8 cellular contexts compared by ENCODE assay signal in the genomic region with DNA sequence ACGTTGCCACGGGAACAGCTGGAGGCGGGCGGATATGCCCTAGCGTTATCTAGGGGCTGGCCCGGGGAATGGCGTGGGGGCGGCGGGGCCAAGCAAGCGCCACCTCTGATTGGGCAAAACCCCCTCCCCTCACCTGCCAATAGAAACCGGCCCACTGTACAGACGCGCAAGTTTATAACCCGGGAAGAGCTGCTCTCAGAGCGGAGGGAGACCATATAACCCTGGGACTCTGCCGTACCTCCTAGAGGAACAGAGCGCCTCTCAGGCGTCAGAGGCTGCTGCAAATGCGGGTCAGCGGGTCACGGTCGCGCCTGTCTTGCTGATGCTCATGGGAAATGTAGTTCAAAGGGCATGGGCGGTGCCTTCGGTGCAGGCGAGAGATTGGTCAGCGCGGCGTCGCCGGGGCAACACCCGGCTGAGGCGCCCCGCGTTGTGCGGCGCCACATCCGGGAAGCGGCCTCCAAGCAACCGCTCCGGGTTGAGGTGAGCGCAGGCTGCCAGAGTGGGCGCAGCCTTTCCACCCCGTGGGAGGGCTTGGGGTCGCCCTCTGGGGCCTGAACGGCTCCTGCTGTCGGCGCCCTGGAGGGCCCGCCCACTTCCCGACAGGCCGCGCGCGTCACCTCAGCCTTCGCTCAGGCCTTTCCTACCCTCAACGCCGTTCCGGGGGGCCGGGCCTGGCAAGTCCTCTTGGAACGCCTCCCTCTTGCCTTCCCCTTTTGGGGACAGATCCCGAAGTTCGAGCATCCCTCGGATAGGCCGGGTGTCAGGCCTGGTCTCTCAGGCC. TPM values are rescaled to one million over a fixed set of nuclear protein-coding genes. Genes with fewer than 3 reads are reported as not detected.
DNase-seq lines count a peak whose midpoint lies in the region; ATAC-seq and TF ChIP-seq lines count a peak whose summit lies in the region.

A gene (plus strand): TSS at position 639 of the 784 bp plus-strand sequence. CDS start 867 bp downstream, outside the sequence.

- H3K27ac Mint-ChIP-seq in CD4-positive, alpha-beta T cell = peak within 1 kb of the TSS; percentile 95
- peak within 1 kb of the TSS; percentile 99 for H3K27ac Mint-ChIP-seq in activated CD4-positive, alpha-beta memory T cell treated with anti-CD3 and anti-CD28 coated beads for 36 hours

- POLR2A ChIA-PET in CD4-positive, alpha-beta T cell (lab: Charles Lee) = interaction anchor here (0.7 to 1.6 kb wide), 10 partner anchors 9 to 767 kb away, joined by 3 to 5 read pairs (median 4); a partner anchor contains a TSS
- POLR2A ChIA-PET in activated CD4-positive, alpha-beta memory T cell treated with anti-CD3 and anti-CD28 coated beads for 36 hours (lab: Charles Lee) = interaction anchor here (1.1 to 3.0 kb wide), 4 partner anchors 10 to 43 kb away, joined by 4 to 11 read pairs (median 4); a partner anchor contains a TSS

- no peaks in the 10 kb centered on the region for H3K27me3 Mint-ChIP-seq in CD4-positive, alpha-beta T cell
- no peaks in the 10 kb centered on the region for H3K27me3 Mint-ChIP-seq in activated CD4-positive, alpha-beta memory T cell treated with anti-CD3 and anti-CD28 coated beads for 36 hours

- H3K4me1 ChIP-seq in liver (ENCODE audit: control insufficient read depth in 4 of 4, insufficient read depth in 4 of 4, low read length in 3 of 4) = peaks cover 5 to 21% (median 15%) of the 10 kb centered on the region in 4 donors

- peak within 1 kb of the TSS; percentile 8 to 61 for H3K9ac ChIP-seq in liver (ENCODE audit: low read depth in 1 of 2, low read length in 2 of 2)

- intact Hi-C loops in CD4-positive, alpha-beta T cell (cut with DNase I, micrococcal nuclease) = loop anchor here (1.0 to 5.0 kb wide), 8 partner anchors 10 to 149 kb away; a partner anchor contains a TSS
- intact Hi-C loops in activated CD4-positive, alpha-beta memory T cell treated with anti-CD3 and anti-CD28 coated beads for 36 hours (cut with micrococcal nuclease) = loop anchor here (1.0 to 2.0 kb wide), 10 partner anchors 9 to 197 kb away; a partner anchor contains a TSS
- intact Hi-C loops in dorsolateral prefrontal cortex (cut with DNase I) = loop anchor here in 1 of 2 donors (2.0 kb wide), 1 partner anchor 43 kb away; a partner anchor contains a TSS

- no peaks in the 10 kb centered on the region for H3K9me3 Mint-ChIP-seq in CD4-positive, alpha-beta T cell
- no peaks in the 10 kb centered on the region for H3K9me3 Mint-ChIP-seq in activated CD4-positive, alpha-beta memory T cell treated with anti-CD3 and anti-CD28 coated beads for 36 hours

- H3K4me1 Mint-ChIP-seq in CD4-positive, alpha-beta T cell (ENCODE audit: low read depth) = peaks cover 23% of the 10 kb centered on the region
- peaks cover 16% of the 10 kb centered on the region for H3K4me1 Mint-ChIP-seq in activated CD4-positive, alpha-beta memory T cell treated with anti-CD3 and anti-CD28 coated beads for 36 hours (ENCODE audit: low read depth)

- H3K36me3 Mint-ChIP-seq in CD4-positive, alpha-beta T cell (ENCODE audit: low read depth) = peaks cover 21% of the 10 kb centered on the region
- peaks cover 12% of the 10 kb centered on the region for H3K36me3 Mint-ChIP-seq in activated CD4-positive, alpha-beta memory T cell treated with anti-CD3 and anti-CD28 coated beads for 36 hours

- TF ChIP-seq CTCF in CD4-positive, alpha-beta T cell (IDR thresholded peaks at IDR 0.05) = no peak
- TF ChIP-seq CTCF in dorsolateral prefrontal cortex (IDR thresholded peaks at IDR 0.05 in 54 of 56, conservative IDR thresholded peaks at IDR 0.05 in 2 of 56; ENCODE audit: low read depth in 1 of 56, partially characterized antibody in 56 of 56) (peak in 27 of 56 donors; percentile 2 to 49 (median 22)), liver (IDR thresholded peaks at IDR 0.05; ENCODE audit: low read depth, low read length, missing input control) (no peak)

- H3K4me3 ChIP-seq in dorsolateral prefrontal cortex (peak within 1 kb of the TSS; percentile 63 to 97 (median 78)), liver (ENCODE audit: low read depth in 1 of 3, low read length in 3 of 3) (peak within 1 kb of the TSS; percentile 62 to 78 (median 62))

- peak; percentile 90 to 95 (median 94) for DNase-seq in CD4-positive, alpha-beta T cell
- DNase-seq in NCI-H82 (lab: John Stamatoyannopoulos, UW) (peak; percentile 97), dorsolateral prefrontal cortex (peak; percentile 94 to 99 (median 98))
- DNase-seq in activated CD4-positive, alpha-beta memory T cell treated with anti-CD3 and anti-CD28 coated beads for 36 hours = peak; percentile 98
- peak; percentile 91 for DNase-seq in stimulated activated CD4-positive, alpha-beta T cell treated with anti-CD3 and anti-CD28 coated beads, Interleukin-4, amount 100 ng/mL, for 1 hour

- WGBS in liver = under 1% methylated on average over 64 of the region's 64 CpGs

- peak within 1 kb of the TSS; percentile 90 for H3K4me3 Mint-ChIP-seq in CD4-positive, alpha-beta T cell
- H3K4me3 Mint-ChIP-seq in activated CD4-positive, alpha-beta memory T cell treated with anti-CD3 and anti-CD28 coated beads for 36 hours = peak within 1 kb of the TSS; percentile 93

- peaks cover 0 to 20% (median 4%) of the 10 kb centered on the region in 4 donors for H3K36me3 ChIP-seq in liver (ENCODE audit: control insufficient read depth in 4 of 4, insufficient read depth in 3 of 4, low read depth in 1 of 4, low read length in 3 of 4)

- H3K27ac ChIP-seq in CD4-positive, alpha-beta T cell (ENCODE audit: low read depth, low read length) = peak within 1 kb of the TSS; percentile 76
- H3K27ac ChIP-seq in dorsolateral prefrontal cortex (peak within 1 kb of the TSS; percentile 57 to 98 (median 91)), liver (ENCODE audit: low read depth in 1 of 2, low read length in 2 of 2) (peak within 1 kb of the TSS; percentile 87 to 88)

- ATAC-seq in CD4-positive, alpha-beta T cell (ENCODE audit: poor library complexity) = peak; percentile 82
- peak; percentile 83 for ATAC-seq in GM19452 (IDR thresholded peaks at IDR 0.05; ENCODE audit: unreplicated experiment)
- ATAC-seq in HG03575 (IDR thresholded peaks at IDR 0.05; ENCODE audit: extremely low read depth, insufficient number of reproducible peaks, low FRiP score, unreplicated experiment) = peak; percentile 52

- no peaks in the 10 kb centered on the region for H3K27me3 ChIP-seq in CD4-positive, alpha-beta T cell (ENCODE audit: control insufficient read depth, insufficient read depth, low read length)
- H3K27me3 ChIP-seq in dorsolateral prefrontal cortex (no peaks in the 10 kb centered on the region), liver (ENCODE audit: control insufficient read depth in 4 of 4, insufficient read depth in 4 of 4, low read length in 3 of 4) (no peaks in the 10 kb centered on the region)

- peak in 1 of 2 donors; percentile 26 for TF ChIP-seq RAD21 in liver (IDR thresholded peaks at IDR 0.05)

- H3K9me3 ChIP-seq in CD4-positive, alpha-beta T cell (ENCODE audit: control insufficient read depth, low read length) = no peaks in the 10 kb centered on the region
- no peaks in the 10 kb centered on the region for H3K9me3 ChIP-seq in liver (ENCODE audit: control insufficient read depth in 4 of 4, low read length in 3 of 4)

- CTCF ChIA-PET in CD4-positive, alpha-beta T cell (lab: Charles Lee) = interaction anchor here (0.6 to 1.2 kb wide), 2 partner anchors 38 to 44 kb away, joined by 3 to 5 read pairs; a partner anchor contains a TSS
- CTCF ChIA-PET in activated CD4-positive, alpha-beta memory T cell treated with anti-CD3 and anti-CD28 coated beads for 36 hours (lab: Charles Lee) = interaction anchor here (0.7 to 2.6 kb wide), 4 partner anchors 38 to 257 kb away, joined by 3 to 12 read pairs (median 3); a partner anchor contains a TSS

TF ChIP-seq in liver, 16 proteins besides CTCF, POLR2A, EP300 and RAD21:
- TF ChIP-seq EGR1 (IDR thresholded peaks at IDR 0.05; ENCODE audit: low read depth in 2 of 2) = peak; percentile 15 to 77
- TF ChIP-seq FOXA1 (IDR thresholded peaks at IDR 0.05) = no peak
- TF ChIP-seq YY1 (IDR thresholded peaks at IDR 0.05) = peak; percentile 61
- TF ChIP-seq NR2F2 (IDR thresholded peaks at IDR 0.05) = peak; percentile 97
- TF ChIP-seq SP1 (IDR thresholded peaks at IDR 0.05) = peak; percentile 82
- TF ChIP-seq, protein P1, sequence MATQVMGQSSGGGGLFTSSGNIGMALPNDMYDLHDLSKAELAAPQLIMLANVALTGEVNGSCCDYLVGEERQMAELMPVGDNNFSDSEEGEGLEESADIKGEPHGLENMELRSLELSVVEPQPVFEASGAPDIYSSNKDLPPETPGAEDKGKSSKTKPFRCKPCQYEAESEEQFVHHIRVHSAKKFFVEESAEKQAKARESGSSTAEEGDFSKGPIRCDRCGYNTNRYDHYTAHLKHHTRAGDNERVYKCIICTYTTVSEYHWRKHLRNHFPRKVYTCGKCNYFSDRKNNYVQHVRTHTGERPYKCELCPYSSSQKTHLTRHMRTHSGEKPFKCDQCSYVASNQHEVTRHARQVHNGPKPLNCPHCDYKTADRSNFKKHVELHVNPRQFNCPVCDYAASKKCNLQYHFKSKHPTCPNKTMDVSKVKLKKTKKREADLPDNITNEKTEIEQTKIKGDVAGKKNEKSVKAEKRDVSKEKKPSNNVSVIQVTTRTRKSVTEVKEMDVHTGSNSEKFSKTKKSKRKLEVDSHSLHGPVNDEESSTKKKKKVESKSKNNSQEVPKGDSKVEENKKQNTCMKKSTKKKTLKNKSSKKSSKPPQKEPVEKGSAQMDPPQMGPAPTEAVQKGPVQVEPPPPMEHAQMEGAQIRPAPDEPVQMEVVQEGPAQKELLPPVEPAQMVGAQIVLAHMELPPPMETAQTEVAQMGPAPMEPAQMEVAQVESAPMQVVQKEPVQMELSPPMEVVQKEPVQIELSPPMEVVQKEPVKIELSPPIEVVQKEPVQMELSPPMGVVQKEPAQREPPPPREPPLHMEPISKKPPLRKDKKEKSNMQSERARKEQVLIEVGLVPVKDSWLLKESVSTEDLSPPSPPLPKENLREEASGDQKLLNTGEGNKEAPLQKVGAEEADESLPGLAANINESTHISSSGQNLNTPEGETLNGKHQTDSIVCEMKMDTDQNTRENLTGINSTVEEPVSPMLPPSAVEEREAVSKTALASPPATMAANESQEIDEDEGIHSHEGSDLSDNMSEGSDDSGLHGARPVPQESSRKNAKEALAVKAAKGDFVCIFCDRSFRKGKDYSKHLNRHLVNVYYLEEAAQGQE (IDR thresholded peaks at IDR 0.05) = peak; percentile 33
- TF ChIP-seq FOXA2 (IDR thresholded peaks at IDR 0.05) = no peak
- TF ChIP-seq RXRA (IDR thresholded peaks at IDR 0.05) = peak; percentile 58 to 69
- no peak for TF ChIP-seq HNF4G (IDR thresholded peaks at IDR 0.05)
- peak; percentile 40 to 87 for TF ChIP-seq GABPA (IDR thresholded peaks at IDR 0.05 in 1 of 2, conservative IDR thresholded peaks at IDR 0.05 in 1 of 2)
TF ChIP-seq in liver: peak in this region for 7.

RNA-seq across cellular contexts. Expression of the gene that starts here (rescaled TPM):
- total RNA-seq in CD4-positive, alpha-beta T cell = 10 to 100 TPM; 13.6 to 14.6 TPM
- 1 to 10 TPM; 6.4 to 7.5 TPM for total RNA-seq in activated CD4-positive, alpha-beta memory T cell treated with anti-CD3 and anti-CD28 coated beads for 36 hours
- 10 to 100 TPM in 117 of 120 experiments, 1 to 10 TPM in 3; 9.0 to 21.1 (median 14.3) TPM for total RNA-seq in dorsolateral prefrontal cortex
- total RNA-seq in liver = 1 to 10 TPM; 2.8 to 4.6 TPM
- 1 to 10 TPM; 3.3 to 4.8 TPM for polyA plus RNA-seq in liver

Comparison
In these comparisons a context has a peak if more than half of its experiments do, and no peak if none do; other contexts are left out.
1. Peak in every context shown above with its lines: DNase-seq, ATAC-seq, H3K4me3 ChIP-seq and H3K27ac ChIP-seq.